In the genomic region with DNA sequence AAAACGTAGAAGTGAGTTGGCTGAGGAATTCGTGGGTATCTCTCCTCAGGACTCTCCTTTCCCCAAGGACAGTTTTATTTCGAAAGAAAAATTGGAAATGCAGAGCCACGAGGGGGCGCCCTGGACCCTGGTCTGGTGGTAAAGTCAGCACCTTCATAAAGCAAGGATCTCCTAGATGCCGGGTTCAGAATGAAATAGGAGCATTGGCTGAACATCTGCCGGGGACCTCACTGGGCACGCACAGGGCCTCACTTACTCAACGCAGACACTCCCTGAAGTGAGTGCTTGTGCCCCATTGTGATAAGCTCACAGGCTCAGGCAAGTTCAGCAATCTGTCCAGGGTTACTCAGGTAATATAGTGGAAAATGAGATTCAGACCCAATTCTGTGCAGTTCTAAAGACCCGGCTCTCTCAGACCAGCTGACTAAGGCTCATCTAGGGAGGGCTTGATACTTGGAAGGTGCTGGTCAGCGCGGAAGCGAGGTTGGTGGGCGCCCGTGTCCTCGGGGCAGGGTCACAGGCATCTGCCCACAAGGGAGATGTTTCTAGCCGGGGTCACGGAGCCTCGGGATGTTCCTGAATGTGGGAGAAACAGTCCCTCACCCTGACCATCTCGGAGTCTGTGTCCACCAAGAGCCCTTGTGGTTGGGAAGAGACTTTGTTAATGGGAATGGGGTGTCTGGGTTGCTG, we compare ENCODE assay signal across 8 cellular contexts. TPM values are rescaled to one million over a fixed set of nuclear protein-coding genes. Genes with fewer than 3 reads are reported as not detected.
DNase-seq lines count a peak whose midpoint lies in the region; ATAC-seq and TF ChIP-seq lines count a peak whose summit lies in the region.

No MANE protein-coding gene starts in this region.

- H3K9me3 ChIP-seq in body of pancreas = no peaks in the 10 kb centered on the region

- H3K4me1 ChIP-seq in body of pancreas = peaks cover 16% of the 10 kb centered on the region

- no peak overlapping the region for H3K27ac ChIP-seq in body of pancreas
- no peak overlapping the region for H3K27ac ChIP-seq in coronary artery

- TF ChIP-seq CTCF in body of pancreas (IDR thresholded peaks at IDR 0.05) (peak; percentile 61 to 77 (median 68)), coronary artery (IDR thresholded peaks at IDR 0.05) (no peak)

- ATAC-seq in activated CD4-positive, CD25-positive, alpha-beta regulatory T cell treated with anti-CD3 and anti-CD28 coated beads, Interleukin-2, amount 50 U/mL, for 24 hours = no peak
- peak; percentile 51 for ATAC-seq in body of pancreas

- H3K4me3 ChIP-seq in body of pancreas = no peak overlapping the region
- no peak overlapping the region for H3K4me3 ChIP-seq in coronary artery

- no peak for TF ChIP-seq POLR2A in body of pancreas (IDR thresholded peaks at IDR 0.05)

- 25 to 33% methylated on average over 14 to 20 of the region's 20 CpGs for WGBS in body of pancreas, 2 donors

- H3K36me3 ChIP-seq in body of pancreas (replicated peaks in 1 of 2; ENCODE audit: insufficient read depth in 1 of 2, low read depth in 2 of 2) = no peaks in the 10 kb centered on the region

- intact Hi-C loops in body of pancreas (cut with DNase I) = loop anchor here (5.0 kb wide), 1 partner anchor 298 kb away; no protein-coding TSS in a partner anchor

- H3K27me3 ChIP-seq in body of pancreas = no peaks in the 10 kb centered on the region

- DNase-seq in activated CD4-positive, CD25-positive, alpha-beta regulatory T cell (lab: John Stamatoyannopoulos, UW) = peak in 3 of 4 experiments; percentile 6 to 31 (median 13)
- peak; percentile 46 for DNase-seq in NCI-H146 (lab: John Stamatoyannopoulos, UW)
- DNase-seq in T-helper 2 cell = peak in 3 of 5 experiments; percentile 21 to 44 (median 26)
- peak; percentile 76 to 85 (median 81) for DNase-seq in body of pancreas
- DNase-seq in left kidney (ENCODE audit: low read depth, low spot score) = peak; percentile 85
- peak; percentile 9 for DNase-seq in stimulated activated CD8-positive, alpha-beta memory T cell treated with anti-CD3 and anti-CD28 coated beads, Interleukin-12 subunit alpha, Interleukin-12 subunit beta, amount 100 ng/mL, for 1 hour (ENCODE audit: low read depth)
- DNase-seq in coronary artery (ENCODE audit: low spot score) = no peak

RNA-seq across cellular contexts. Expression of a gene that starts 55.7 kb away (rescaled TPM):
- total RNA-seq in body of pancreas = 10 to 100 TPM in 1 of 2 donors, 1 to 10 TPM in 1; 5.6 to 11.4 TPM
